ENCODE assay signal across 21 cellular contexts in the genomic region with DNA sequence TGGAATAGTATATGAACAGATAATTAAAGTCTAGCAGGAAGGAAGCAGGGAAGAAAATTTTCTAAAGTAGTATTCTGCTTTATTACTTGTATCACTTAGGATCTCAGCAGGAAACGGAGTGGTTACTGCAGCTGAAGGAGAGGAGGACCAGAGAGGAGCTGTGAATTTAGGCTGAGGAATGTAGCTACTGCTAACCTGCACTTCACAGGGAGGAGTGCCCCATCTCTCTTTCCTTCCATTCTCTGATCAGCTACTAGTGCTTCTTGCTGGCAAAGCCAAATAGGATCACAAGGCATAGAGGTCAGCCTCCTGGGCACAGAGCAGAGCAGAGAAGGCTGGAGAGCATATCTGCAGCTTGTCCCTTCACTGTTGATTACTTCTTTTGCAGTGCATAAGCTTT.
"Had no signal": no experiment of that assay in that cellular context is flagged by ENCODE, and none has a peak within 500 bp of the region (broad histone marks: within the 10 kb centered on the region; RNA-seq: fewer than 3 reads in every experiment).

No MANE protein-coding gene starts in this region.

- H2AFZ ChIP-seq: parathyroid adenoma had no signal

- H3K9ac ChIP-seq: parathyroid adenoma had no signal

- H3K4me1 Mint-ChIP-seq: activated naive CD8-positive, alpha-beta T cell treated with anti-CD3 and anti-CD28 coated beads for 36 hours; activated T-helper 17 cell treated with anti-CD3 and anti-CD28 coated beads, Interleukin-2, amount 50 U/mL, for 72 hours; nephron had no signal

- H3K36me3 Mint-ChIP-seq: activated naive CD8-positive, alpha-beta T cell treated with anti-CD3 and anti-CD28 coated beads for 36 hours had no signal

- H3K27me3 ChIP-seq: tibial artery had no signal

- H3K4me3 ChIP-seq: left ventricle myocardium inferior, tibial artery had no signal

- H3K4me3 Mint-ChIP-seq: activated naive CD8-positive, alpha-beta T cell treated with anti-CD3 and anti-CD28 coated beads for 36 hours; activated T-cell treated with anti-CD3 and anti-CD28 coated beads, Interleukin-2, amount 50 U/mL, for 24 hours; activated T-helper 17 cell treated with anti-CD3 and anti-CD28 coated beads, Interleukin-2, amount 50 U/mL, for 72 hours; nephron; T-helper 2 cell treated with Interferon-gamma antibody and Interleukin-4, amounts not matched to agents 5 μg/mL and 100 μg/mL, for 36 hours had no signal

- H3K79me2 ChIP-seq: parathyroid adenoma had no signal

- H3K27ac Mint-ChIP-seq: activated naive CD8-positive, alpha-beta T cell treated with anti-CD3 and anti-CD28 coated beads for 36 hours; activated T-cell treated with anti-CD3 and anti-CD28 coated beads, Interleukin-2, amount 50 U/mL, for 24 hours; activated T-helper 17 cell treated with anti-CD3 and anti-CD28 coated beads, Interleukin-2, amount 50 U/mL, for 72 hours; nephron; T-helper 2 cell treated with Interferon-gamma antibody and Interleukin-4, amounts not matched to agents 5 μg/mL and 100 μg/mL, for 36 hours had no signal

- DNase-seq: activated CD4-positive, alpha-beta T cell treated with anti-CD3 and anti-CD28 coated beads for 1 hour; activated CD4-positive, alpha-beta T cell treated with anti-CD3 and anti-CD28 coated beads, Interleukin-2, amount 50 U/mL, for 1 hour; activated naive CD4-positive, alpha-beta T cell; activated naive CD8-positive, alpha-beta T cell treated with anti-CD3 and anti-CD28 coated beads for 36 hours; activated T-cell treated with anti-CD3 and anti-CD28 coated beads, Interleukin-2, amount 50 U/mL, for 24 hours; central memory CD4-positive, alpha-beta T cell; effector memory CD4-positive, alpha-beta T cell; foreskin melanocyte; left ventricle myocardium inferior; nucleus accumbens; right cardiac atrium; stimulated activated CD4-positive, alpha-beta T cell treated with anti-CD3 and anti-CD28 coated beads, Interleukin-12 subunit alpha, Interleukin-12 subunit beta, amount 100 ng/mL, for 4 hours; stimulated activated CD4-positive, alpha-beta T cell treated with anti-CD3 and anti-CD28 coated beads, Interleukin-4, amount 100 ng/mL, for 4 hours; stimulated activated naive CD8-positive, alpha-beta T cell treated with anti-CD3 and anti-CD28 coated beads, Interleukin-15, Interleukin-2, amounts not matched to agents 100 U/mL and 50 U/mL, for 24 hours; tibial artery; WERI-Rb-1 had no signal

- ATAC-seq: activated T-helper 17 cell treated with anti-CD3 and anti-CD28 coated beads, Interleukin-2, amount 50 U/mL, for 72 hours; esophagus mucosa; right cardiac atrium; stimulated activated naive CD8-positive, alpha-beta T cell treated with anti-CD3 and anti-CD28 coated beads, Interleukin-15, Interleukin-2, amounts not matched to agents 100 U/mL and 50 U/mL, for 24 hours had no signal

- H3K36me3 ChIP-seq: left ventricle myocardium inferior, tibial artery, WERI-Rb-1 had no signal

- H3K27ac ChIP-seq: left ventricle myocardium inferior, parathyroid adenoma, tibial artery, WERI-Rb-1 had no signal

- H3K4me1 ChIP-seq: left ventricle myocardium inferior, parathyroid adenoma had no signal

- H3K27me3 Mint-ChIP-seq: activated T-cell treated with anti-CD3 and anti-CD28 coated beads, Interleukin-2, amount 50 U/mL, for 24 hours had no signal
